8 cellular contexts compared by ENCODE assay signal in the genomic region with DNA sequence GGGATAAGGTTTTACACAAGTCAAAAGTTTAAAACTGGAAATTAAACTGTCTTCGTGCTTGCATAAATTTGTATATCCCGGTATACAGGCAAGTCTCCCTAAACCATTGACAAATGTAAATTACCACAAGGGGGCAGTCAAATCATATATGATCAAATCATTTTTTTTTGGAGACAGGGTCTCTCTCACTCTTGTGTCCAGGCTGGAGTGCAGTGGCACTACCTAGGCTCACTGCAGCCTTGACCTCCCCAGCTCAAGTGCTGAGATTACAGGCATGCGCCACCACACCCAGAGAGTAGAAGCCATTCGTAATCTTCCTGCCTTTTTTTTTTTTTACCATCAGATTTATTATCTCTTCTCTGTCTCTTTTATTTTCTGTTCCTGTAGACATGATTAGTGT. TPM values are rescaled to one million over a fixed set of nuclear protein-coding genes. Genes with fewer than 3 reads are reported as not detected.
DNase-seq lines count a peak whose midpoint lies in the region; ATAC-seq, FAIRE-seq and TF ChIP-seq lines count a peak whose summit lies in the region.

No MANE protein-coding gene starts in this region.

- FAIRE-seq in RCC 7860 (lab: Jason Lieb, UNC), result no peak

- H3K4me1 Mint-ChIP-seq in endothelial cell (ENCODE audit: unreplicated experiment) (no peaks in the 10 kb centered on the region), naive B cell (peaks cover 5 to 11% (median 7%) of the 10 kb centered on the region in 3 donors)

- peak; percentile 77 for TF ChIP-seq CTCF in endothelial cell (IDR thresholded peaks at IDR 0.05; ENCODE audit: unreplicated experiment)

- peaks cover 4% of the 10 kb centered on the region for H3K36me3 Mint-ChIP-seq in endothelial cell (ENCODE audit: low read depth, unreplicated experiment)
- no peaks in the 10 kb centered on the region for H3K36me3 Mint-ChIP-seq in naive B cell

- H3K9me3 Mint-ChIP-seq in endothelial cell (ENCODE audit: unreplicated experiment) (no peaks in the 10 kb centered on the region), naive B cell (no peaks in the 10 kb centered on the region)

- H3K27ac Mint-ChIP-seq in endothelial cell (ENCODE audit: unreplicated experiment) (no peak overlapping the region), naive B cell (peak overlapping the region in 4 of 6 donors; percentile 46 to 84 (median 64))

- DNase-seq in CMK (ENCODE audit: low read depth), result peak; percentile 26
- peak; percentile 54 for DNase-seq in HCEC 1CT
- peak; percentile 22 for DNase-seq in RCC 7860 (ENCODE audit: low spot score)
- DNase-seq in endothelial cell (ENCODE audit: low spot score), result no peak
- peak; percentile 56 for DNase-seq in naive B cell
- DNase-seq in NCI-H2107 treated with DMSO at 0.1 percent for 48 hours (lab: John Stamatoyannopoulos, UW; ENCODE audit: unreplicated experiment), result no peak
- DNase-seq in middle frontal gyrus (ENCODE audit: extremely low spot score, low spot score), result no peak
- no peak for DNase-seq in activated CD4-positive, CD25-positive, alpha-beta regulatory T cell (lab: John Stamatoyannopoulos, UW)

- H3K27me3 Mint-ChIP-seq in endothelial cell (ENCODE audit: unreplicated experiment) (no peaks in the 10 kb centered on the region), naive B cell (no peaks in the 10 kb centered on the region)

- H3K4me3 Mint-ChIP-seq in endothelial cell (ENCODE audit: unreplicated experiment), result no peak overlapping the region
- H3K4me3 Mint-ChIP-seq in naive B cell, result no peak overlapping the region

- peak; percentile 64 to 70 for ATAC-seq in naive B cell (ENCODE audit: low read depth in 2 of 2)

RNA-seq across cellular contexts. Expression of gene TOP2A, which starts 18.5 kb away (rescaled TPM):
- total RNA-seq in endothelial cell (ENCODE audit: unreplicated experiment), result 28.3 TPM
- 1 to 10 TPM in 1 of 6 donors, under 1 TPM in 4, not detected in 1; 0.49 to 1.7 (median 0.79) TPM for polyA plus RNA-seq in naive B cell (ENCODE audit: low read depth in 6 of 6)

RNA-seq across cellular contexts. Expression of gene GJD3, which starts 34.6 kb away (rescaled TPM):
- 1.1 TPM for total RNA-seq in endothelial cell (ENCODE audit: unreplicated experiment)
- polyA plus RNA-seq in naive B cell (ENCODE audit: low read depth in 6 of 6), result under 1 TPM in 2 of 6 donors, not detected in 4; 0.44 to 0.98 TPM

RNA-seq across cellular contexts. Expression of gene IGFBP4, which starts 44.1 kb away (rescaled TPM):
- total RNA-seq in endothelial cell (ENCODE audit: unreplicated experiment), result 1,531 TPM
- 10 to 100 TPM; 33.3 to 66.5 (median 47.3) TPM for polyA plus RNA-seq in naive B cell (ENCODE audit: low read depth in 6 of 6)

Comparison
In these comparisons a context has a peak if more than half of its experiments do, and no peak if none do; other contexts are left out.
1. DNase-seq: peak in CMK (single experiment), HCEC 1CT (single experiment), RCC 7860 (single experiment) and naive B cell (single experiment); none in endothelial cell (single experiment), NCI-H2107 treated with DMSO at 0.1 percent for 48 hours (single experiment), middle frontal gyrus (single experiment) and activated CD4-positive, CD25-positive, alpha-beta regulatory T cell (0 of 4).